ENCODE assay signal across 1 cellular context in genomic region chr13:32175943-32176342, GRCh38.
A peak's percentile ranks its signal among the peaks of the same experiment; 100 is the strongest.
TF ChIP-seq lines count a peak whose summit lies in the region.

No MANE protein-coding gene starts in this region.

TF ChIP-seq in HepG2, 621 proteins besides CTCF, POLR2A, EP300 and RAD21 (continued from another document):
- TF ChIP-seq NR2F6 (IDR thresholded peaks at IDR 0.05): no peak
- 0 out of 2 replicates have a peak, but pooled peaks have one; percentile 14 for TF ChIP-seq NR2F6 (CRISPR knock-in tag; IDR thresholded peaks at IDR 0.05)
- TF ChIP-seq ZNF282 (IDR thresholded peaks at IDR 0.05; ENCODE audit: partially characterized antibody): no peak
- no peak for TF ChIP-seq ZNF496 (CRISPR knock-in tag; IDR thresholded peaks at IDR 0.05; ENCODE audit: insufficient replicate concordance)
- TF ChIP-seq ZBTB20 (CRISPR knock-in tag; IDR thresholded peaks at IDR 0.05; ENCODE audit: borderline replicate concordance, low read depth): no peak
- TF ChIP-seq KDM3A (CRISPR knock-in tag; IDR thresholded peaks at IDR 0.05; ENCODE audit: low read depth): no peak
- TF ChIP-seq, protein P1, sequence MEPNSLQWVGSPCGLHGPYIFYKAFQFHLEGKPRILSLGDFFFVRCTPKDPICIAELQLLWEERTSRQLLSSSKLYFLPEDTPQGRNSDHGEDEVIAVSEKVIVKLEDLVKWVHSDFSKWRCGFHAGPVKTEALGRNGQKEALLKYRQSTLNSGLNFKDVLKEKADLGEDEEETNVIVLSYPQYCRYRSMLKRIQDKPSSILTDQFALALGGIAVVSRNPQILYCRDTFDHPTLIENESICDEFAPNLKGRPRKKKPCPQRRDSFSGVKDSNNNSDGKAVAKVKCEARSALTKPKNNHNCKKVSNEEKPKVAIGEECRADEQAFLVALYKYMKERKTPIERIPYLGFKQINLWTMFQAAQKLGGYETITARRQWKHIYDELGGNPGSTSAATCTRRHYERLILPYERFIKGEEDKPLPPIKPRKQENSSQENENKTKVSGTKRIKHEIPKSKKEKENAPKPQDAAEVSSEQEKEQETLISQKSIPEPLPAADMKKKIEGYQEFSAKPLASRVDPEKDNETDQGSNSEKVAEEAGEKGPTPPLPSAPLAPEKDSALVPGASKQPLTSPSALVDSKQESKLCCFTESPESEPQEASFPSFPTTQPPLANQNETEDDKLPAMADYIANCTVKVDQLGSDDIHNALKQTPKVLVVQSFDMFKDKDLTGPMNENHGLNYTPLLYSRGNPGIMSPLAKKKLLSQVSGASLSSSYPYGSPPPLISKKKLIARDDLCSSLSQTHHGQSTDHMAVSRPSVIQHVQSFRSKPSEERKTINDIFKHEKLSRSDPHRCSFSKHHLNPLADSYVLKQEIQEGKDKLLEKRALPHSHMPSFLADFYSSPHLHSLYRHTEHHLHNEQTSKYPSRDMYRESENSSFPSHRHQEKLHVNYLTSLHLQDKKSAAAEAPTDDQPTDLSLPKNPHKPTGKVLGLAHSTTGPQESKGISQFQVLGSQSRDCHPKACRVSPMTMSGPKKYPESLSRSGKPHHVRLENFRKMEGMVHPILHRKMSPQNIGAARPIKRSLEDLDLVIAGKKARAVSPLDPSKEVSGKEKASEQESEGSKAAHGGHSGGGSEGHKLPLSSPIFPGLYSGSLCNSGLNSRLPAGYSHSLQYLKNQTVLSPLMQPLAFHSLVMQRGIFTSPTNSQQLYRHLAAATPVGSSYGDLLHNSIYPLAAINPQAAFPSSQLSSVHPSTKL (CRISPR knock-in tag; IDR thresholded peaks at IDR 0.05): peak; percentile 36; the same call in 1 of the 2 replicates
- 0 out of 2 replicates have a peak, but pooled peaks have one; percentile 15 for TF ChIP-seq HDAC2 (CRISPR knock-in tag; IDR thresholded peaks at IDR 0.05)
- TF ChIP-seq HNF4G (IDR thresholded peaks at IDR 0.05; ENCODE audit: borderline replicate concordance, low read depth, low read length): peak; percentile 42; the same call in 1 of the 2 replicates
- TF ChIP-seq HNF4G (CRISPR knock-in tag; IDR thresholded peaks at IDR 0.05; ENCODE audit: borderline replicate concordance, low read depth): no peak
- TF ChIP-seq NCOR1 (IDR thresholded peaks at IDR 0.05; ENCODE audit: borderline replicate concordance, low read length): 0 out of 2 replicates have a peak, but pooled peaks have one; percentile 18
- no peak for TF ChIP-seq SNAI1 (CRISPR knock-in tag; IDR thresholded peaks at IDR 0.05; ENCODE audit: borderline replicate concordance)
- peak; percentile 66 for TF ChIP-seq PAXIP1 (CRISPR knock-in tag; conservative IDR thresholded peaks at IDR 0.05)
- TF ChIP-seq, protein P2, sequence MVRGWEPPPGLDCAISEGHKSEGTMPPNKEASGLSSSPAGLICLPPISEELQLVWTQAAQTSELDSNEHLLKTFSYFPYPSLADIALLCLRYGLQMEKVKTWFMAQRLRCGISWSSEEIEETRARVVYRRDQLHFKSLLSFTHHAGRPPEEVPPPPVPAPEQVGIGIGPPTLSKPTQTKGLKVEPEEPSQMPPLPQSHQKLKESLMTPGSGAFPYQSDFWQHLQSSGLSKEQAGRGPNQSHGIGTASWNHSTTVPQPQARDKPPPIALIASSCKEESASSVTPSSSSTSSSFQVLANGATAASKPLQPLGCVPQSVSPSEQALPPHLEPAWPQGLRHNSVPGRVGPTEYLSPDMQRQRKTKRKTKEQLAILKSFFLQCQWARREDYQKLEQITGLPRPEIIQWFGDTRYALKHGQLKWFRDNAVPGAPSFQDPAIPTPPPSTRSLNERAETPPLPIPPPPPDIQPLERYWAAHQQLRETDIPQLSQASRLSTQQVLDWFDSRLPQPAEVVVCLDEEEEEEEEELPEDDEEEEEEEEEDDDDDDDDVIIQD (CRISPR knock-in tag; IDR thresholded peaks at IDR 0.05; ENCODE audit: low read depth): peak; percentile 85; the same call in 1 of the 2 replicates
- no peak for TF ChIP-seq ZHX1 (CRISPR knock-in tag; IDR thresholded peaks at IDR 0.05; ENCODE audit: low read depth)
- TF ChIP-seq ELF3 (CRISPR knock-in tag; IDR thresholded peaks at IDR 0.05): peak; percentile 39; the same call in 1 of the 2 replicates
TF ChIP-seq in HepG2: peak in this region for 14.
